In the genomic region with DNA sequence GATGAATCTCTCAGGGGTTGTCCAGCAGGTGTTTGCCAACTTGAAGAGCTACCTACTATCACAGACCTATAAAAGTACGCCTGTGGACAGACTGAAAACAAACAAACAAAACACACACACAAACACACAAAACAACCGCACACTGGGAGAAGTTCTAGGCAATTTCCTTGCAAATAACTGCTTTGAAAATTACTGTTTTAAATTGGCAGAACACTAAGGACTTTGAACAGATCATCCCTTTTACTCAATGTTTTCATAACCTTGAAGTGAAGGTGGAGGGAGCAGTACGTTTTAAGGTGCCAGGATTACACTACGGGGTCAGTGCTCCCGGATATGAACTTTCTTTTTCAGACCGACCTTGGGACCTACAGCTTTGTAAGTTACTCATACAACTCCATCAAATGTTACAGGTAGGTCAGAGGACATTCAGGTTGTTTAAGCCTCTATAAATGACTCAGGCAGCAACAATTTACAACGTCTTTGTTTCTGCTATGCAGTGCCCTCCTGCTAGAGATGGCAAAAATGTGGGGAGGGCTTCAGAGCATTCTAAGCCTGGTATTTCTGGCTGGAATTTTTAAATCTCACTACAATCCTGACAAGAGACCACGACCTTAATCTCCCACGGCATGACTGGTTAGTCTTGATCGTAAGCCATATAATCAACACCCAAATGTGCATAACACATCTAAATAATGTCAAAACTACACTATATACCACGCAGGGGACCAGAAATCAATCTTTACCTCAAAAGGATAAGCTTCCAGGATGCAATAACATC, we compare ENCODE assay signal across 1 cellular context.
TF ChIP-seq lines count a peak whose summit lies in the region.

No MANE protein-coding gene starts in this region.

TF ChIP-seq in GM23338, 12 proteins besides CTCF, POLR2A, EP300 and RAD21 (continued from another document):
- TF ChIP-seq EZH2 (IDR thresholded peaks at IDR 0.05; ENCODE audit: low read depth, unreplicated experiment) (no peak), POLR2AphosphoS5 (IDR thresholded peaks at IDR 0.05; ENCODE audit: low read depth) (no peak), STAT1 (IDR thresholded peaks at IDR 0.05; ENCODE audit: unreplicated experiment) (no peak), EZH2phosphoT487 (IDR thresholded peaks at IDR 0.05; ENCODE audit: unreplicated experiment) (no peak)
- TF ChIP-seq, protein P1, sequence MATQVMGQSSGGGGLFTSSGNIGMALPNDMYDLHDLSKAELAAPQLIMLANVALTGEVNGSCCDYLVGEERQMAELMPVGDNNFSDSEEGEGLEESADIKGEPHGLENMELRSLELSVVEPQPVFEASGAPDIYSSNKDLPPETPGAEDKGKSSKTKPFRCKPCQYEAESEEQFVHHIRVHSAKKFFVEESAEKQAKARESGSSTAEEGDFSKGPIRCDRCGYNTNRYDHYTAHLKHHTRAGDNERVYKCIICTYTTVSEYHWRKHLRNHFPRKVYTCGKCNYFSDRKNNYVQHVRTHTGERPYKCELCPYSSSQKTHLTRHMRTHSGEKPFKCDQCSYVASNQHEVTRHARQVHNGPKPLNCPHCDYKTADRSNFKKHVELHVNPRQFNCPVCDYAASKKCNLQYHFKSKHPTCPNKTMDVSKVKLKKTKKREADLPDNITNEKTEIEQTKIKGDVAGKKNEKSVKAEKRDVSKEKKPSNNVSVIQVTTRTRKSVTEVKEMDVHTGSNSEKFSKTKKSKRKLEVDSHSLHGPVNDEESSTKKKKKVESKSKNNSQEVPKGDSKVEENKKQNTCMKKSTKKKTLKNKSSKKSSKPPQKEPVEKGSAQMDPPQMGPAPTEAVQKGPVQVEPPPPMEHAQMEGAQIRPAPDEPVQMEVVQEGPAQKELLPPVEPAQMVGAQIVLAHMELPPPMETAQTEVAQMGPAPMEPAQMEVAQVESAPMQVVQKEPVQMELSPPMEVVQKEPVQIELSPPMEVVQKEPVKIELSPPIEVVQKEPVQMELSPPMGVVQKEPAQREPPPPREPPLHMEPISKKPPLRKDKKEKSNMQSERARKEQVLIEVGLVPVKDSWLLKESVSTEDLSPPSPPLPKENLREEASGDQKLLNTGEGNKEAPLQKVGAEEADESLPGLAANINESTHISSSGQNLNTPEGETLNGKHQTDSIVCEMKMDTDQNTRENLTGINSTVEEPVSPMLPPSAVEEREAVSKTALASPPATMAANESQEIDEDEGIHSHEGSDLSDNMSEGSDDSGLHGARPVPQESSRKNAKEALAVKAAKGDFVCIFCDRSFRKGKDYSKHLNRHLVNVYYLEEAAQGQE (IDR thresholded peaks at IDR 0.05; ENCODE audit: unreplicated experiment): no peak
TF ChIP-seq in GM23338: peak in this region for 0.
